In genomic region chrX:134025986-134026731, GRCh38 we compare ENCODE assay signal across 13 cellular contexts. TPM values are rescaled to one million over a fixed set of nuclear protein-coding genes. Genes with fewer than 3 reads are reported as not detected.
A peak's percentile ranks its signal among the peaks of the same experiment; 100 is the strongest.
DNase-seq lines count a peak whose midpoint lies in the region; ATAC-seq and TF ChIP-seq lines count a peak whose summit lies in the region.
"Had no signal": no experiment of that assay in that cellular context is flagged by ENCODE, and none has a peak within 500 bp of the region (broad histone marks: within the 10 kb centered on the region; RNA-seq: fewer than 3 reads in every experiment).

No MANE protein-coding gene starts in this region.

- DNase-seq in DMS 273 (lab: John Stamatoyannopoulos, UW; ENCODE audit: unreplicated experiment) (peak; percentile 17), DMS 273 treated with DMSO at 0.1 percent for 48 hours (lab: John Stamatoyannopoulos, UW) (no peak), epithelial cell of proximal tubule (ENCODE audit: low read depth) (no peak), osteoblast (ENCODE audit: insufficient read length, low spot score, missing footprints) (no peak), NCI-H2107 treated with DMSO at 0.1 percent for 48 hours (lab: John Stamatoyannopoulos, UW; ENCODE audit: unreplicated experiment) (no peak), NCI-H2196 (lab: John Stamatoyannopoulos, UW; ENCODE audit: unreplicated experiment) (no peak)
- DNase-seq: activated B cell treated with CpG ODN at 0.5 μM for 24 hours; activated effector memory CD4-positive, alpha-beta T cell treated with anti-CD3 and anti-CD28 coated beads, Interleukin-2, amount 50 U/mL, for 16 hours; effector memory CD4-positive, alpha-beta T cell; NCI-H187 had no signal

- no peaks in the 10 kb centered on the region for H3K79me2 ChIP-seq in osteoblast (ENCODE audit: insufficient read depth, low read length)

- no peaks in the 10 kb centered on the region for H3K9me3 ChIP-seq in HUES6 (ENCODE audit: control insufficient read depth, insufficient read depth, low read depth, low read length)
- no peaks in the 10 kb centered on the region for H3K9me3 ChIP-seq in osteoblast (ENCODE audit: low read depth, low read length)

- H4K20me1 ChIP-seq in osteoblast (ENCODE audit: insufficient read depth, low read length): no peaks in the 10 kb centered on the region

- H3K4me1 ChIP-seq in HUES6 (ENCODE audit: control insufficient read depth, insufficient read depth, low read length) (peaks cover 13% of the 10 kb centered on the region), osteoblast (ENCODE audit: insufficient read depth, low read length) (no peaks in the 10 kb centered on the region)

- ATAC-seq in HG02884 (IDR thresholded peaks at IDR 0.05; ENCODE audit: unreplicated experiment): no peak

- H3K27me3 ChIP-seq in HUES6 (ENCODE audit: control insufficient read depth, insufficient read depth, low read length) (peaks cover 2% of the 10 kb centered on the region; the same call in 1 of the 2 replicates), osteoblast (ENCODE audit: insufficient read depth, low read length) (no peaks in the 10 kb centered on the region)

- H3K36me3 ChIP-seq in HUES6 (ENCODE audit: control insufficient read depth, insufficient read depth, low read length): no peaks in the 10 kb centered on the region
- no peaks in the 10 kb centered on the region for H3K36me3 ChIP-seq in osteoblast (ENCODE audit: insufficient read depth, low read length)

- H2AFZ ChIP-seq in osteoblast (ENCODE audit: low read length): peak overlapping the region; percentile 3

- TF ChIP-seq CTCF in epithelial cell of proximal tubule (conservative IDR thresholded peaks at IDR 0.05; ENCODE audit: low read depth, low read length) (no peak), osteoblast (IDR thresholded peaks at IDR 0.05; ENCODE audit: extremely low read depth, low read depth, low read length) (no peak)

- peak overlapping the region; percentile 51 for H3K4me3 ChIP-seq in HUES6 (ENCODE audit: low read depth, low read length)
- peak overlapping the region; percentile 23 for H3K4me3 ChIP-seq in epithelial cell of proximal tubule (ENCODE audit: low read depth, low read length)
- no peak overlapping the region for H3K4me3 ChIP-seq in osteoblast (ENCODE audit: insufficient read depth, low read length)

- H3K9ac ChIP-seq in HUES6 (ENCODE audit: low read length): peak overlapping the region; percentile 0

- no peak overlapping the region for H3K27ac ChIP-seq in HUES6 (ENCODE audit: low read depth, low read length)
- no peak overlapping the region for H3K27ac ChIP-seq in osteoblast (ENCODE audit: low read depth, low read length)
- H3K27ac ChIP-seq: 22Rv1 had no signal

- H3K4me2 ChIP-seq in osteoblast (ENCODE audit: insufficient read depth, low read length): no peak overlapping the region

RNA-seq across cellular contexts. Expression of gene GPC3, which starts 40.8 kb away (rescaled TPM):
- 0.94 and 3.3 TPM in 2 replicates for total RNA-seq in epithelial cell of proximal tubule
- not detected in 2 replicates for total RNA-seq in osteoblast
- total RNA-seq: activated B cell treated with CpG ODN at 0.5 μM for 24 hours had no signal
